12 cellular contexts compared by ENCODE assay signal in genomic region chr11:64764753-64765152, GRCh38. TPM values are rescaled to one million over a fixed set of nuclear protein-coding genes. Genes with fewer than 3 reads are reported as not detected.
DNase-seq lines count a peak whose midpoint lies in the region; ATAC-seq and TF ChIP-seq lines count a peak whose summit lies in the region.
"Had no signal": no experiment of that assay in that cellular context is flagged by ENCODE, and none has a peak within 500 bp of the region (broad histone marks: within the 10 kb centered on the region; RNA-seq: fewer than 3 reads in every experiment).

No MANE protein-coding gene starts in this region.

- intact Hi-C loops in activated B cell treated with CpG ODN at 0.5 μM for 24 hours (cut with micrococcal nuclease) = loop anchor here (1.0 kb wide), 2 partner anchors 8 to 19 kb away; no protein-coding TSS in a partner anchor
- intact Hi-C loops in left cardiac atrium (cut with DNase I) = no loop called here

- no peak for ATAC-seq in activated T-cell treated with anti-CD3 and anti-CD28 coated beads, Interleukin-2, amount 50 U/mL, for 72 hours (replicated peaks in 1 of 2)
- no peak for ATAC-seq in activated B cell treated with CpG ODN at 0.5 μM for 24 hours (ENCODE audit: low read depth)
- ATAC-seq in left cardiac atrium = no peak
- ATAC-seq in stimulated activated naive CD8-positive, alpha-beta T cell treated with anti-CD3 and anti-CD28 coated beads, Interleukin-15, amount 100 ng/mL, for 72 hours = no peak
- ATAC-seq in HG02798 (IDR thresholded peaks at IDR 0.05; ENCODE audit: poor library complexity, unreplicated experiment) = no peak
- ATAC-seq in HG03565 (IDR thresholded peaks at IDR 0.05; ENCODE audit: unreplicated experiment) = no peak
- ATAC-seq: left lung had no signal

- DNase-seq in activated T-cell treated with anti-CD3 and anti-CD28 coated beads, Interleukin-2, amount 50 U/mL, for 72 hours = no peak
- DNase-seq in activated T-cell treated with anti-CD3 and anti-CD28 coated beads, Interleukin-2, amount 50 U/mL, for 1 hour = no peak
- DNase-seq in activated B cell treated with CpG ODN at 0.5 μM for 24 hours (no peak), left cardiac atrium (peak; percentile 11), T1000 (lab: John Stamatoyannopoulos, UW) (no peak)
- no peak for DNase-seq in stimulated activated naive CD8-positive, alpha-beta T cell treated with anti-CD3 and anti-CD28 coated beads, Interleukin-15, amount 100 ng/mL, for 72 hours
- DNase-seq: aorta, NCI-H748 treated with DMSO at 0.1 percent for 48 hours had no signal

- peak overlapping the region; percentile 78 to 83 for H3K4me3 Mint-ChIP-seq in activated T-cell treated with anti-CD3 and anti-CD28 coated beads, Interleukin-2, amount 50 U/mL, for 72 hours
- H3K4me3 Mint-ChIP-seq in activated B cell treated with CpG ODN at 0.5 μM for 24 hours = peak overlapping the region; percentile 52
- H3K4me3 Mint-ChIP-seq in stimulated activated naive CD8-positive, alpha-beta T cell treated with anti-CD3 and anti-CD28 coated beads, Interleukin-15, amount 100 ng/mL, for 72 hours = peak overlapping the region; percentile 65 to 84

- POLR2A ChIA-PET in activated B cell treated with CpG ODN at 0.5 μM for 24 hours (lab: Charles Lee) = interaction anchor here (1.0 to 7.7 kb wide), 4 partner anchors 7 to 20 kb away, joined by 4 to 158 read pairs (median 56); partner anchors contain the start of genes RASGRP2 and SF1

- CTCF ChIA-PET in activated B cell treated with CpG ODN at 0.5 μM for 24 hours (lab: Charles Lee) = interaction anchor here (0.8 to 2.2 kb wide), 4 partner anchors 10 to 61 kb away, joined by 3 to 11 read pairs (median 6); partner anchors contain the start of gene RASGRP2

- H3K27ac Mint-ChIP-seq in activated T-cell treated with anti-CD3 and anti-CD28 coated beads, Interleukin-2, amount 50 U/mL, for 72 hours = peak overlapping the region; percentile 85
- peak overlapping the region; percentile 85 for H3K27ac Mint-ChIP-seq in activated B cell treated with CpG ODN at 0.5 μM for 24 hours
- H3K27ac Mint-ChIP-seq in stimulated activated naive CD8-positive, alpha-beta T cell treated with anti-CD3 and anti-CD28 coated beads, Interleukin-15, amount 100 ng/mL, for 72 hours = peak overlapping the region; percentile 13 to 84

- no peaks in the 10 kb centered on the region for H3K27me3 Mint-ChIP-seq in activated T-cell treated with anti-CD3 and anti-CD28 coated beads, Interleukin-2, amount 50 U/mL, for 72 hours (ENCODE audit: low read depth)
- no peaks in the 10 kb centered on the region for H3K27me3 Mint-ChIP-seq in activated B cell treated with CpG ODN at 0.5 μM for 24 hours
- H3K27me3 Mint-ChIP-seq in stimulated activated naive CD8-positive, alpha-beta T cell treated with anti-CD3 and anti-CD28 coated beads, Interleukin-15, amount 100 ng/mL, for 72 hours = no peaks in the 10 kb centered on the region

- H3K36me3 Mint-ChIP-seq in activated T-cell treated with anti-CD3 and anti-CD28 coated beads, Interleukin-2, amount 50 U/mL, for 72 hours (ENCODE audit: insufficient read depth in 2 of 2) = peaks cover 14 to 44% of the 10 kb centered on the region in 2 donors
- H3K36me3 Mint-ChIP-seq in activated B cell treated with CpG ODN at 0.5 μM for 24 hours (ENCODE audit: low read depth) = peaks cover 79% of the 10 kb centered on the region

- TF ChIP-seq CTCF in activated B cell treated with CpG ODN at 0.5 μM for 24 hours (IDR thresholded peaks at IDR 0.05) = no peak

- peaks cover 86% of the 10 kb centered on the region for H3K4me1 Mint-ChIP-seq in activated T-cell treated with anti-CD3 and anti-CD28 coated beads, Interleukin-2, amount 50 U/mL, for 72 hours (ENCODE audit: low read depth)
- H3K4me1 Mint-ChIP-seq in activated B cell treated with CpG ODN at 0.5 μM for 24 hours = peaks cover 94% of the 10 kb centered on the region
- peaks cover 100% of the 10 kb centered on the region for H3K4me1 Mint-ChIP-seq in stimulated activated naive CD8-positive, alpha-beta T cell treated with anti-CD3 and anti-CD28 coated beads, Interleukin-15, amount 100 ng/mL, for 72 hours

- H3K9me3 Mint-ChIP-seq in activated T-cell treated with anti-CD3 and anti-CD28 coated beads, Interleukin-2, amount 50 U/mL, for 72 hours = no peaks in the 10 kb centered on the region
- H3K9me3 Mint-ChIP-seq in activated B cell treated with CpG ODN at 0.5 μM for 24 hours = no peaks in the 10 kb centered on the region
- H3K9me3 Mint-ChIP-seq in stimulated activated naive CD8-positive, alpha-beta T cell treated with anti-CD3 and anti-CD28 coated beads, Interleukin-15, amount 100 ng/mL, for 72 hours = no peaks in the 10 kb centered on the region

RNA-seq across cellular contexts. Expression of gene PYGM, which starts 5.0 kb away (rescaled TPM):
- 1 to 10 TPM; 4.0 to 4.5 TPM for total RNA-seq in activated T-cell treated with anti-CD3 and anti-CD28 coated beads, Interleukin-2, amount 50 U/mL, for 72 hours
- total RNA-seq in activated B cell treated with CpG ODN at 0.5 μM for 24 hours = 3.2 and 4.8 TPM in 2 replicates
- 10 to 100 TPM; 31.3 to 48.6 TPM for total RNA-seq in left cardiac atrium

RNA-seq across cellular contexts. Expression of gene SF1, which starts 13.6 kb away (rescaled TPM):
- 100 to 1,000 TPM; 332 to 337 TPM for total RNA-seq in activated T-cell treated with anti-CD3 and anti-CD28 coated beads, Interleukin-2, amount 50 U/mL, for 72 hours
- total RNA-seq in activated B cell treated with CpG ODN at 0.5 μM for 24 hours (640 and 687 TPM in 2 replicates), left cardiac atrium (100 to 1,000 TPM; 154 to 208 TPM)

RNA-seq across cellular contexts. Expression of gene RASGRP2, which starts 20.8 kb away (rescaled TPM):
- 10 to 100 TPM; 18.8 to 27.9 TPM for total RNA-seq in activated T-cell treated with anti-CD3 and anti-CD28 coated beads, Interleukin-2, amount 50 U/mL, for 72 hours
- total RNA-seq in activated B cell treated with CpG ODN at 0.5 μM for 24 hours (165 and 177 TPM in 2 replicates), left cardiac atrium (10 to 100 TPM; 25.3 to 37.1 TPM)

RNA-seq across cellular contexts. Expression of gene MAP4K2, which starts 38.3 kb away (rescaled TPM):
- total RNA-seq in activated T-cell treated with anti-CD3 and anti-CD28 coated beads, Interleukin-2, amount 50 U/mL, for 72 hours = 10 to 100 TPM; 74.7 to 84.5 TPM
- total RNA-seq in activated B cell treated with CpG ODN at 0.5 μM for 24 hours (69.1 and 73.6 TPM in 2 replicates), left cardiac atrium (10 to 100 TPM in 1 of 2 donors, 1 to 10 TPM in 1; 10.0 to 10.4 TPM)

RNA-seq across cellular contexts. Expression of gene NRXN2, which starts 41.8 kb away (rescaled TPM):
- under 1 TPM; 0.37 to 0.55 TPM for total RNA-seq in activated T-cell treated with anti-CD3 and anti-CD28 coated beads, Interleukin-2, amount 50 U/mL, for 72 hours
- total RNA-seq in activated B cell treated with CpG ODN at 0.5 μM for 24 hours (0.54 and 0.73 TPM in 2 replicates), left cardiac atrium (1 to 10 TPM; 3.9 to 4.0 TPM)
- total RNA-seq: M059J had no signal
